In the genomic region with DNA sequence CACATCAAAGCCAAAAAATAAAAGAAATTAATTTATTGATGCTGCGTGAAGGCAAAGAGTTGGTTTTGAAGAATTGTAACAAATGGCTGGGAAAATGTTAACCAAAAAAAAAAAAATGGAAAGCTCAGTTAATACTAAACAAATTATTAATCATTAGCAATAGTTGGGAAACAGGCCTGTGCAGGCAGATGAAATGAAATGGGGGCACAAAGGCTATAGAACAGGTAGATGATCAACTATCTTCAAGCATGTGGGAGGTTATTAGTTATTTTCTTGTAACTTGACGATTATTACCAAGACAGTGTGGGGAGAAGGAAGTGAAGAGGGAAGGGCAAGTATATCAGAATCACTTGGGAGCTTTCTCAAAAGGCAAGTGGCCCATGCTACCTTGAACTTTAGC, we compare ENCODE assay signal across 32 cellular contexts.
"Had no signal": no experiment of that assay in that cellular context is flagged by ENCODE, and none has a peak within 500 bp of the region (broad histone marks: within the 10 kb centered on the region; RNA-seq: fewer than 3 reads in every experiment).

No MANE protein-coding gene starts in this region.

- H3K27ac Mint-ChIP-seq: activated B cell treated with CpG ODN at 0.5 μM for 24 hours; activated CD4-positive, alpha-beta memory T cell treated with anti-CD3 and anti-CD28 coated beads for 36 hours; activated naive CD8-positive, alpha-beta T cell treated with anti-CD3 and anti-CD28 coated beads for 36 hours; activated T-helper 17 cell treated with anti-CD3 and anti-CD28 coated beads, Interleukin-2, amount 50 U/mL, for 72 hours; T-cell; T-helper 17 cell had no signal

- H3K36me3 Mint-ChIP-seq: activated CD4-positive, alpha-beta memory T cell treated with anti-CD3 and anti-CD28 coated beads for 36 hours; activated naive CD8-positive, alpha-beta T cell treated with anti-CD3 and anti-CD28 coated beads for 36 hours; T-cell had no signal

- H3K9me3 ChIP-seq: breast epithelium, Peyer's patch had no signal

- H3K27me3 Mint-ChIP-seq: activated B cell treated with CpG ODN at 0.5 μM for 24 hours; activated CD4-positive, alpha-beta memory T cell treated with anti-CD3 and anti-CD28 coated beads for 36 hours; activated naive CD8-positive, alpha-beta T cell treated with anti-CD3 and anti-CD28 coated beads for 36 hours; activated T-helper 17 cell treated with anti-CD3 and anti-CD28 coated beads, Interleukin-2, amount 50 U/mL, for 72 hours; T-cell; T-helper 17 cell had no signal

- H3K27ac ChIP-seq: breast epithelium, Peyer's patch, RWPE1, VCaP had no signal

- H3K4me3 ChIP-seq: breast epithelium, Peyer's patch had no signal

- H3K27me3 ChIP-seq: Peyer's patch had no signal

- H3K9me3 Mint-ChIP-seq: activated B cell treated with CpG ODN at 0.5 μM for 24 hours; activated CD4-positive, alpha-beta memory T cell treated with anti-CD3 and anti-CD28 coated beads for 36 hours; activated naive CD8-positive, alpha-beta T cell treated with anti-CD3 and anti-CD28 coated beads for 36 hours; activated T-helper 17 cell treated with anti-CD3 and anti-CD28 coated beads, Interleukin-2, amount 50 U/mL, for 72 hours; T-cell had no signal

- H3K36me3 ChIP-seq: breast epithelium, Peyer's patch had no signal

- ATAC-seq: activated T-helper 17 cell treated with anti-CD3 and anti-CD28 coated beads, Interleukin-2, amount 50 U/mL, for 72 hours; Right ventricle myocardium inferior; SK-N-SH treated with all-trans-retinoic acid at 6 μM for 48 hours; T-cell; T-helper 17 cell had no signal

- H3K4me3 Mint-ChIP-seq: activated B cell treated with CpG ODN at 0.5 μM for 24 hours; activated CD4-positive, alpha-beta memory T cell treated with anti-CD3 and anti-CD28 coated beads for 36 hours; activated naive CD8-positive, alpha-beta T cell treated with anti-CD3 and anti-CD28 coated beads for 36 hours; activated T-helper 17 cell treated with anti-CD3 and anti-CD28 coated beads, Interleukin-2, amount 50 U/mL, for 72 hours; T-cell; T-helper 17 cell had no signal

- H3K4me1 Mint-ChIP-seq: activated B cell treated with CpG ODN at 0.5 μM for 24 hours; activated T-helper 17 cell treated with anti-CD3 and anti-CD28 coated beads, Interleukin-2, amount 50 U/mL, for 72 hours had no signal

- H3K4me1 ChIP-seq: breast epithelium, Peyer's patch had no signal

- DNase-seq: activated B cell treated with CpG ODN at 0.5 μM for 24 hours; activated CD4-positive, alpha-beta memory T cell treated with anti-CD3 and anti-CD28 coated beads for 36 hours; activated CD4-positive, alpha-beta T cell treated with anti-CD3 and anti-CD28 coated beads for 4 hours; activated CD4-positive, alpha-beta T cell treated with anti-CD3 and anti-CD28 coated beads, Interleukin-2, amount 50 U/mL, for 1 hour; activated CD4-positive, CD25-positive, alpha-beta regulatory T cell treated with anti-CD3 and anti-CD28 coated beads, Interleukin-2, amount 50 U/mL, for 72 hours; activated CD8-positive, alpha-beta memory T cell treated with anti-CD3 and anti-CD28 coated beads, Interleukin-2, amount 50 U/mL, for 4 hours; activated effector memory CD4-positive, alpha-beta T cell treated with anti-CD3 and anti-CD28 coated beads, Interleukin-2, amount 50 U/mL, for 16 hours; activated naive CD4-positive, alpha-beta T cell; activated naive CD4-positive, alpha-beta T cell treated with anti-CD3 and anti-CD28 coated beads, Interleukin-2, amount 50 U/mL, for 16 hours; activated naive CD8-positive, alpha-beta T cell treated with anti-CD3 and anti-CD28 coated beads for 36 hours; activated T-cell treated with anti-CD3 and anti-CD28 coated beads, Interleukin-2, amount 50 U/mL, for 48 hours; amniotic stem cell; aorta; Karpas-422; KBM-7; NCI-H1105; NCI-H1436; NCI-H1694; NCI-H1930; NCI-H2081 treated with DMSO at 0.1 percent for 48 hours; NCI-H345; NCI-H524 treated with DMSO at 0.1 percent for 48 hours; Peyer's patch; SIG-M5; T-cell; T-helper 17 cell had no signal
